In genomic region chr1:216532399-216532798, GRCh38 we compare ENCODE assay signal across 17 cellular contexts.
"Had no signal": no experiment of that assay in that cellular context is flagged by ENCODE, and none has a peak within 500 bp of the region (broad histone marks: within the 10 kb centered on the region; RNA-seq: fewer than 3 reads in every experiment).

No MANE protein-coding gene starts in this region.

- H3K27me3 Mint-ChIP-seq: activated CD4-positive, alpha-beta T cell treated with anti-CD3 and anti-CD28 coated beads, Interleukin-2, amount 10 ng/mL, durations not matched to agents 7 days and 5 days; activated naive CD8-positive, alpha-beta T cell treated with anti-CD3 and anti-CD28 coated beads for 36 hours; stimulated activated naive CD8-positive, alpha-beta T cell treated with anti-CD3 and anti-CD28 coated beads, Interleukin-15, amount 100 ng/mL, for 72 hours had no signal

- H3K4me3 Mint-ChIP-seq: activated CD4-positive, alpha-beta T cell treated with anti-CD3 and anti-CD28 coated beads, Interleukin-2, amount 10 ng/mL, durations not matched to agents 7 days and 5 days; activated naive CD8-positive, alpha-beta T cell treated with anti-CD3 and anti-CD28 coated beads for 36 hours; stimulated activated naive CD8-positive, alpha-beta T cell treated with anti-CD3 and anti-CD28 coated beads, Interleukin-15, amount 100 ng/mL, for 72 hours had no signal

- H3K27ac ChIP-seq: foreskin keratinocyte, sigmoid colon, testis had no signal

- H3K36me3 Mint-ChIP-seq: activated naive CD8-positive, alpha-beta T cell treated with anti-CD3 and anti-CD28 coated beads for 36 hours had no signal

- H3K9me3 ChIP-seq: sigmoid colon, testis, upper lobe of left lung had no signal

- ATAC-seq: stimulated activated naive CD8-positive, alpha-beta T cell treated with anti-CD3 and anti-CD28 coated beads, Interleukin-15, amount 100 ng/mL, for 72 hours had no signal

- H3K27ac Mint-ChIP-seq: activated CD4-positive, alpha-beta T cell treated with anti-CD3 and anti-CD28 coated beads, Interleukin-2, amount 10 ng/mL, durations not matched to agents 7 days and 5 days; activated naive CD8-positive, alpha-beta T cell treated with anti-CD3 and anti-CD28 coated beads for 36 hours; stimulated activated naive CD8-positive, alpha-beta T cell treated with anti-CD3 and anti-CD28 coated beads, Interleukin-15, amount 100 ng/mL, for 72 hours had no signal

- H3K4me1 Mint-ChIP-seq: activated CD4-positive, alpha-beta T cell treated with anti-CD3 and anti-CD28 coated beads, Interleukin-2, amount 10 ng/mL, durations not matched to agents 7 days and 5 days; activated naive CD8-positive, alpha-beta T cell treated with anti-CD3 and anti-CD28 coated beads for 36 hours; stimulated activated naive CD8-positive, alpha-beta T cell treated with anti-CD3 and anti-CD28 coated beads, Interleukin-15, amount 100 ng/mL, for 72 hours had no signal

- H3K27me3 ChIP-seq: foreskin keratinocyte, sigmoid colon, testis, upper lobe of left lung had no signal

- H3K4me1 ChIP-seq: foreskin keratinocyte, sigmoid colon, testis had no signal

- H3K9me3 Mint-ChIP-seq: activated CD4-positive, alpha-beta T cell treated with anti-CD3 and anti-CD28 coated beads, Interleukin-2, amount 10 ng/mL, durations not matched to agents 7 days and 5 days; activated naive CD8-positive, alpha-beta T cell treated with anti-CD3 and anti-CD28 coated beads for 36 hours; brain; nephron had no signal

- H3K36me3 ChIP-seq: sigmoid colon, upper lobe of left lung had no signal

- DNase-seq: activated CD4-positive, alpha-beta T cell treated with anti-CD3 and anti-CD28 coated beads, Interleukin-2, amount 10 ng/mL, durations not matched to agents 7 days and 5 days; activated CD4-positive, CD25-positive, alpha-beta regulatory T cell; activated CD8-positive, alpha-beta memory T cell treated with anti-CD3 and anti-CD28 coated beads for 24 hours; activated gamma-delta T cell treated with Interleukin-2 at 50 U/mL for 16 hours; activated naive CD8-positive, alpha-beta T cell treated with anti-CD3 and anti-CD28 coated beads for 36 hours; amygdala; cerebellar nuclear complex; effector memory CD4-positive, alpha-beta T cell; foreskin keratinocyte; mesendoderm; sigmoid colon; stimulated activated CD4-positive, alpha-beta T cell treated with anti-CD3 and anti-CD28 coated beads, Interleukin-1b, Interleukin-23, amount 100 ng/mL, for 48 hours; stimulated activated naive CD8-positive, alpha-beta T cell treated with anti-CD3 and anti-CD28 coated beads, Interleukin-15, amount 100 ng/mL, for 72 hours; testis; upper lobe of left lung had no signal
